In the genomic region with DNA sequence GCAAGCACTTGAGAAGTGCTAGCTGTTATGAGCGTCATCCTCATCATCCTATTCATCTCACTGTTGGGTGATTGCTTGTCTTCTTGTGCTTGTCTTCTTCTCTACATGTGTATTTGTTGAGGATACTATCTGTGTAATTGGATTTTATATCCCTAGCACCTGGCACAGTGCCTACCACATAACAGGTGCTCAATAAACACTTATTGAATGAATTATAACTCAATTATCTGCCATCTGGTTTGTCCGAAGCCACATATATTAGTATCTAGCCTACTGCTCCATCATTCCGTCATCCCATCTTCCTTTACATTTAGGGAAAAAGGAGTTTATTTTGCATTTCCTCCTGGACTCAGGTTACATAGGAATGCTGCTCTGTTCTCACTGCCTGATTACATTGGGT, we compare ENCODE assay signal across 13 cellular contexts.
DNase-seq lines count a peak whose midpoint lies in the region; TF ChIP-seq lines count a peak whose summit lies in the region.
"Had no signal": no experiment of that assay in that cellular context is flagged by ENCODE, and none has a peak within 500 bp of the region (broad histone marks: within the 10 kb centered on the region; RNA-seq: fewer than 3 reads in every experiment).

No MANE protein-coding gene starts in this region.

- no peaks in the 10 kb centered on the region for H3K79me2 ChIP-seq in SK-N-SH (ENCODE audit: insufficient read depth)

- H3K27ac ChIP-seq in SK-N-SH (ENCODE audit: low read depth in 2 of 2, low read length in 1 of 2) (no peak overlapping the region), caudate nucleus (ENCODE audit: low read depth, low read length) (no peak overlapping the region)
- H3K27ac ChIP-seq: C4-2B had no signal

- no peaks in the 10 kb centered on the region for H3K9me2 ChIP-seq in SK-N-SH

- H3K9me3 ChIP-seq in SK-N-SH: no peaks in the 10 kb centered on the region

- no peaks in the 10 kb centered on the region for H3F3A ChIP-seq in SK-N-SH (replicated peaks; ENCODE audit: insufficient read depth)

- no peak for TF ChIP-seq CTCF in SK-N-SH (IDR thresholded peaks at IDR 0.05)

- H3K4me1 ChIP-seq in SK-N-SH (ENCODE audit: control insufficient read depth in 1 of 2, insufficient read depth in 2 of 2, low read depth in 1 of 2, low read length in 1 of 2): peaks cover 0 to 3% of the 10 kb centered on the region in 2 experiments; a peak in 2 of 4 replicates

- POLR2A ChIA-PET in SK-N-SH (lab: Yijun Ruan, JAX): no interaction called here

- no peak for TF ChIP-seq RAD21 in SK-N-SH (IDR thresholded peaks at IDR 0.05; ENCODE audit: low read length)

- H3K9ac ChIP-seq in SK-N-SH: no peak overlapping the region

- no peak overlapping the region for H3K4me3 ChIP-seq in SK-N-SH (ENCODE audit: low read depth in 2 of 2, low read length in 1 of 2)

- H4K20me1 ChIP-seq in SK-N-SH (ENCODE audit: insufficient read depth): no peaks in the 10 kb centered on the region

- no peak overlapping the region for H3K4me2 ChIP-seq in SK-N-SH

- WGBS in SK-N-SH (ENCODE audit: low lambda C conversion rate): 63% methylated on average over 3 of the region's 3 CpGs

- no peaks in the 10 kb centered on the region; the same call in 1 of the 2 replicates for H3K27me3 ChIP-seq in SK-N-SH (ENCODE audit: insufficient read depth)

- no peak overlapping the region for H2AFZ ChIP-seq in SK-N-SH (ENCODE audit: low read depth)

- TF ChIP-seq EP300 in SK-N-SH (IDR thresholded peaks at IDR 0.05; ENCODE audit: borderline replicate concordance in 1 of 2, low read depth in 1 of 2, low read length in 1 of 2): peak in 1 of 2 experiments; percentile 56; a peak in 1 of 4 replicates

- CTCF ChIA-PET in SK-N-SH (lab: Yijun Ruan, JAX): no interaction called here

- no peaks in the 10 kb centered on the region for H3K36me3 ChIP-seq in SK-N-SH (replicated peaks in 1 of 2; ENCODE audit: control insufficient read depth in 1 of 2, insufficient read depth in 2 of 2, low read length in 1 of 2)

- DNase-seq in NCI-H82 (lab: John Stamatoyannopoulos, UW): peak; percentile 76
- DNase-seq in NCI-H82 treated with DMSO at 0.1 percent for 48 hours (lab: John Stamatoyannopoulos, UW; ENCODE audit: unreplicated experiment): no peak
- DNase-seq in NCI-H524 treated with DMSO at 0.1 percent for 48 hours (lab: John Stamatoyannopoulos, UW): peak; percentile 77
- no peak for DNase-seq in SK-N-SH
- DNase-seq in HuH-7.5 (ENCODE audit: low spot score): no peak
- DNase-seq in caudate nucleus (lab: John Stamatoyannopoulos, UW): no peak
- DNase-seq in activated CD4-positive, CD25-positive, alpha-beta regulatory T cell (lab: John Stamatoyannopoulos, UW): no peak
- DNase-seq: CD4-positive, alpha-beta memory T cell; DND-41; GDM1; HCEC 1CT; HFFc6 had no signal

TF ChIP-seq in SK-N-SH, 30 proteins besides CTCF, POLR2A, EP300 and RAD21:
- TF ChIP-seq FOXJ3 (CRISPR knock-in tag; IDR thresholded peaks at IDR 0.05) (no peak), GATA2 (CRISPR knock-in tag; IDR thresholded peaks at IDR 0.05) (peak; percentile 52), TAF1 (IDR thresholded peaks at IDR 0.05; ENCODE audit: borderline replicate concordance, low read depth, low read length) (no peak), RCOR1 (IDR thresholded peaks at IDR 0.05; ENCODE audit: low read length) (peak; percentile 60; the same call in 1 of the 2 replicates)
- TF ChIP-seq, protein P1, sequence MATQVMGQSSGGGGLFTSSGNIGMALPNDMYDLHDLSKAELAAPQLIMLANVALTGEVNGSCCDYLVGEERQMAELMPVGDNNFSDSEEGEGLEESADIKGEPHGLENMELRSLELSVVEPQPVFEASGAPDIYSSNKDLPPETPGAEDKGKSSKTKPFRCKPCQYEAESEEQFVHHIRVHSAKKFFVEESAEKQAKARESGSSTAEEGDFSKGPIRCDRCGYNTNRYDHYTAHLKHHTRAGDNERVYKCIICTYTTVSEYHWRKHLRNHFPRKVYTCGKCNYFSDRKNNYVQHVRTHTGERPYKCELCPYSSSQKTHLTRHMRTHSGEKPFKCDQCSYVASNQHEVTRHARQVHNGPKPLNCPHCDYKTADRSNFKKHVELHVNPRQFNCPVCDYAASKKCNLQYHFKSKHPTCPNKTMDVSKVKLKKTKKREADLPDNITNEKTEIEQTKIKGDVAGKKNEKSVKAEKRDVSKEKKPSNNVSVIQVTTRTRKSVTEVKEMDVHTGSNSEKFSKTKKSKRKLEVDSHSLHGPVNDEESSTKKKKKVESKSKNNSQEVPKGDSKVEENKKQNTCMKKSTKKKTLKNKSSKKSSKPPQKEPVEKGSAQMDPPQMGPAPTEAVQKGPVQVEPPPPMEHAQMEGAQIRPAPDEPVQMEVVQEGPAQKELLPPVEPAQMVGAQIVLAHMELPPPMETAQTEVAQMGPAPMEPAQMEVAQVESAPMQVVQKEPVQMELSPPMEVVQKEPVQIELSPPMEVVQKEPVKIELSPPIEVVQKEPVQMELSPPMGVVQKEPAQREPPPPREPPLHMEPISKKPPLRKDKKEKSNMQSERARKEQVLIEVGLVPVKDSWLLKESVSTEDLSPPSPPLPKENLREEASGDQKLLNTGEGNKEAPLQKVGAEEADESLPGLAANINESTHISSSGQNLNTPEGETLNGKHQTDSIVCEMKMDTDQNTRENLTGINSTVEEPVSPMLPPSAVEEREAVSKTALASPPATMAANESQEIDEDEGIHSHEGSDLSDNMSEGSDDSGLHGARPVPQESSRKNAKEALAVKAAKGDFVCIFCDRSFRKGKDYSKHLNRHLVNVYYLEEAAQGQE (IDR thresholded peaks at IDR 0.05; ENCODE audit: low read depth, low read length): no peak
- TF ChIP-seq, protein P2, sequence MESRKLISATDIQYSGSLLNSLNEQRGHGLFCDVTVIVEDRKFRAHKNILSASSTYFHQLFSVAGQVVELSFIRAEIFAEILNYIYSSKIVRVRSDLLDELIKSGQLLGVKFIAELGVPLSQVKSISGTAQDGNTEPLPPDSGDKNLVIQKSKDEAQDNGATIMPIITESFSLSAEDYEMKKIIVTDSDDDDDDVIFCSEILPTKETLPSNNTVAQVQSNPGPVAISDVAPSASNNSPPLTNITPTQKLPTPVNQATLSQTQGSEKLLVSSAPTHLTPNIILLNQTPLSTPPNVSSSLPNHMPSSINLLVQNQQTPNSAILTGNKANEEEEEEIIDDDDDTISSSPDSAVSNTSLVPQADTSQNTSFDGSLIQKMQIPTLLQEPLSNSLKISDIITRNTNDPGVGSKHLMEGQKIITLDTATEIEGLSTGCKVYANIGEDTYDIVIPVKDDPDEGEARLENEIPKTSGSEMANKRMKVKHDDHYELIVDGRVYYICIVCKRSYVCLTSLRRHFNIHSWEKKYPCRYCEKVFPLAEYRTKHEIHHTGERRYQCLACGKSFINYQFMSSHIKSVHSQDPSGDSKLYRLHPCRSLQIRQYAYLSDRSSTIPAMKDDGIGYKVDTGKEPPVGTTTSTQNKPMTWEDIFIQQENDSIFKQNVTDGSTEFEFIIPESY (IDR thresholded peaks at IDR 0.05; ENCODE audit: borderline replicate concordance, low read depth): no peak

Comparison
In these comparisons a context has a peak if more than half of its experiments do, and no peak if none do; other contexts are left out.
1. DNase-seq: peak in NCI-H82 (single experiment) and NCI-H524 treated with DMSO at 0.1 percent for 48 hours (single experiment); none in NCI-H82 treated with DMSO at 0.1 percent for 48 hours (single experiment), SK-N-SH (single experiment), HuH-7.5 (single experiment), caudate nucleus (0 of 61) and activated CD4-positive, CD25-positive, alpha-beta regulatory T cell (0 of 4).